Comparison of ENCODE assay signal across 10 cellular contexts in the genomic region with DNA sequence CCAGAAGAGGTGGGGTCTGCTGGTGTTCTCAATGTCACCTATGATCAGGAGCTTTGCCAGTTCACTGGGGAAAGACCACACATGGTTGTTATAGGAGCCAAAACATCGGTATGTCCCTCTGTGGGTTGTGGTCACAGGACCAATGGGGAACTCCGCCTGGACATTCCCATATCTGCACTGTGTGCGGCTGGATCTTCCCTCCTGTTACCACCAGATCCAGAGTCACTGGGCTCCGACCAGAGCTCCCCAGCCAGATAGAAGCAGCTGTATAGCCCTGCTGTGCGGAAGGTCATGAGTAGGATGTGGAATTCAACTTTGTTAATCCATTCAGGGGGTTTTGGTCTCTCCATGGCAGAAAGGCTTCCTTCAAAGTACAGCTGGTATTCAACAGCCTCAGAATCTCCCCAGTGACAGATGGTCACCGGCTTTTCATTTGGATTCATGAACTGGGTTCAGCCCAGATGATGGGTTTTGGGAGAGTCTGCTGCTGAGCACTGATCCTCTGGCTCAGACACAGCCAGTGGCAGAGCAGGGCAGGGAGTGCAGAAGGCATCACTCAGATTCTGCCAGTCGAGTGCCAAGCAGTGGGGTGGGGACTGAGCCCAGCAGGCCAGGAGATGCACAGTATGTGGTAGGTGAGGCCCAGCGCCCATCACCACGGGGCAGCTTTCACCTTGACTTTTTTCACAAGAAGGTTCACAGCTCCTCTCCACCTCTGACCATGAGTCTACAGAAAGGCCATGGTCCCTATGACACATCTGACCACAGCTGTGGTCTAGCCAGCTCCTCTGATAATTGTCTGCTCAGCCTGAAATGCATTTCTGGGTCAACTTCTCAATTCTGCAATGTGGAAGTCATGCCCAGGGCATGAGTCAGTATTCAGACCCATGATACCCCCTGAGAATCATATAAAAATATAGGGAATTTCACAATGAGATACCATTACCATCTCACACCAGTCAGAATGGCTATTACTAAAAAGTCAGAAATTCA. TPM values are rescaled to one million over a fixed set of nuclear protein-coding genes. Genes with fewer than 3 reads are reported as not detected.
DNase-seq lines count a peak whose midpoint lies in the region; ATAC-seq and TF ChIP-seq lines count a peak whose summit lies in the region.
"Had no signal": no experiment of that assay in that cellular context is flagged by ENCODE, and none has a peak within 500 bp of the region (broad histone marks: within the 10 kb centered on the region; RNA-seq: fewer than 3 reads in every experiment).

No MANE protein-coding gene starts in this region.

- ATAC-seq in HG02852 (IDR thresholded peaks at IDR 0.05; ENCODE audit: unreplicated experiment): no peak

- DNase-seq in A172 (ENCODE audit: low spot score) (peak; percentile 99), HFF-Myc (ENCODE audit: extremely low read depth, low read depth) (peak; percentile 11), SKM-1 treated with dmso at 0.1 percent for 144 hours (lab: John Stamatoyannopoulos, UW; ENCODE audit: unreplicated experiment) (peak; percentile 73), foreskin fibroblast (peak; percentile 95 to 97), NCI-H526 treated with DMSO at 0.1 percent for 48 hours (lab: John Stamatoyannopoulos, UW) (no peak), activated gamma-delta T cell (lab: John Stamatoyannopoulos, UW) (no peak), DMS153 treated with DMSO at 0.1 percent for 48 hours (lab: John Stamatoyannopoulos, UW; ENCODE audit: unreplicated experiment) (no peak)
- DNase-seq: NCI-H1436 treated with DMSO at 0.1 percent for 48 hours had no signal

- TF ChIP-seq CTCF in HFF-Myc (IDR thresholded peaks at IDR 0.05; ENCODE audit: low read depth, low read length, missing control alignments): no peak
- no peak for TF ChIP-seq CTCF in foreskin fibroblast (IDR thresholded peaks at IDR 0.05; ENCODE audit: low read depth, low read length)

- H3K4me3 ChIP-seq in HFF-Myc (replicated peaks; ENCODE audit: low read depth, low read length) (no peak overlapping the region), foreskin fibroblast (ENCODE audit: low read depth in 1 of 2, low read length in 2 of 2) (no peak overlapping the region)

RNA-seq across cellular contexts. Expression of gene SHCBP1L, which starts 2.9 kb away (rescaled TPM):
- not detected in 2 replicates for total RNA-seq in A172 (2014; rRNA removed; shearing (Covaris generic))
- total RNA-seq: activated naive CD4-positive, alpha-beta T cell treated with anti-CD3 and anti-CD28 coated beads, Interleukin-2, amount 50 U/mL, for 72 hours had no signal

Comparison
In these comparisons a context has a peak if more than half of its experiments do, and no peak if none do; other contexts are left out.
1. DNase-seq: peak in A172 (single experiment), HFF-Myc (single experiment), SKM-1 treated with dmso at 0.1 percent for 144 hours (single experiment) and foreskin fibroblast (2 of 2); none in NCI-H526 treated with DMSO at 0.1 percent for 48 hours (single experiment), activated gamma-delta T cell (single experiment) and DMS153 treated with DMSO at 0.1 percent for 48 hours (single experiment).